In genomic region chr15:94844533-94845390, GRCh38 we compare ENCODE assay signal across 1 cellular context.
TF ChIP-seq lines count a peak whose summit lies in the region.

No MANE protein-coding gene starts in this region.

TF ChIP-seq in GM23338, 12 proteins besides CTCF, POLR2A, EP300 and RAD21 (continued from another document):
- TF ChIP-seq, protein P1, sequence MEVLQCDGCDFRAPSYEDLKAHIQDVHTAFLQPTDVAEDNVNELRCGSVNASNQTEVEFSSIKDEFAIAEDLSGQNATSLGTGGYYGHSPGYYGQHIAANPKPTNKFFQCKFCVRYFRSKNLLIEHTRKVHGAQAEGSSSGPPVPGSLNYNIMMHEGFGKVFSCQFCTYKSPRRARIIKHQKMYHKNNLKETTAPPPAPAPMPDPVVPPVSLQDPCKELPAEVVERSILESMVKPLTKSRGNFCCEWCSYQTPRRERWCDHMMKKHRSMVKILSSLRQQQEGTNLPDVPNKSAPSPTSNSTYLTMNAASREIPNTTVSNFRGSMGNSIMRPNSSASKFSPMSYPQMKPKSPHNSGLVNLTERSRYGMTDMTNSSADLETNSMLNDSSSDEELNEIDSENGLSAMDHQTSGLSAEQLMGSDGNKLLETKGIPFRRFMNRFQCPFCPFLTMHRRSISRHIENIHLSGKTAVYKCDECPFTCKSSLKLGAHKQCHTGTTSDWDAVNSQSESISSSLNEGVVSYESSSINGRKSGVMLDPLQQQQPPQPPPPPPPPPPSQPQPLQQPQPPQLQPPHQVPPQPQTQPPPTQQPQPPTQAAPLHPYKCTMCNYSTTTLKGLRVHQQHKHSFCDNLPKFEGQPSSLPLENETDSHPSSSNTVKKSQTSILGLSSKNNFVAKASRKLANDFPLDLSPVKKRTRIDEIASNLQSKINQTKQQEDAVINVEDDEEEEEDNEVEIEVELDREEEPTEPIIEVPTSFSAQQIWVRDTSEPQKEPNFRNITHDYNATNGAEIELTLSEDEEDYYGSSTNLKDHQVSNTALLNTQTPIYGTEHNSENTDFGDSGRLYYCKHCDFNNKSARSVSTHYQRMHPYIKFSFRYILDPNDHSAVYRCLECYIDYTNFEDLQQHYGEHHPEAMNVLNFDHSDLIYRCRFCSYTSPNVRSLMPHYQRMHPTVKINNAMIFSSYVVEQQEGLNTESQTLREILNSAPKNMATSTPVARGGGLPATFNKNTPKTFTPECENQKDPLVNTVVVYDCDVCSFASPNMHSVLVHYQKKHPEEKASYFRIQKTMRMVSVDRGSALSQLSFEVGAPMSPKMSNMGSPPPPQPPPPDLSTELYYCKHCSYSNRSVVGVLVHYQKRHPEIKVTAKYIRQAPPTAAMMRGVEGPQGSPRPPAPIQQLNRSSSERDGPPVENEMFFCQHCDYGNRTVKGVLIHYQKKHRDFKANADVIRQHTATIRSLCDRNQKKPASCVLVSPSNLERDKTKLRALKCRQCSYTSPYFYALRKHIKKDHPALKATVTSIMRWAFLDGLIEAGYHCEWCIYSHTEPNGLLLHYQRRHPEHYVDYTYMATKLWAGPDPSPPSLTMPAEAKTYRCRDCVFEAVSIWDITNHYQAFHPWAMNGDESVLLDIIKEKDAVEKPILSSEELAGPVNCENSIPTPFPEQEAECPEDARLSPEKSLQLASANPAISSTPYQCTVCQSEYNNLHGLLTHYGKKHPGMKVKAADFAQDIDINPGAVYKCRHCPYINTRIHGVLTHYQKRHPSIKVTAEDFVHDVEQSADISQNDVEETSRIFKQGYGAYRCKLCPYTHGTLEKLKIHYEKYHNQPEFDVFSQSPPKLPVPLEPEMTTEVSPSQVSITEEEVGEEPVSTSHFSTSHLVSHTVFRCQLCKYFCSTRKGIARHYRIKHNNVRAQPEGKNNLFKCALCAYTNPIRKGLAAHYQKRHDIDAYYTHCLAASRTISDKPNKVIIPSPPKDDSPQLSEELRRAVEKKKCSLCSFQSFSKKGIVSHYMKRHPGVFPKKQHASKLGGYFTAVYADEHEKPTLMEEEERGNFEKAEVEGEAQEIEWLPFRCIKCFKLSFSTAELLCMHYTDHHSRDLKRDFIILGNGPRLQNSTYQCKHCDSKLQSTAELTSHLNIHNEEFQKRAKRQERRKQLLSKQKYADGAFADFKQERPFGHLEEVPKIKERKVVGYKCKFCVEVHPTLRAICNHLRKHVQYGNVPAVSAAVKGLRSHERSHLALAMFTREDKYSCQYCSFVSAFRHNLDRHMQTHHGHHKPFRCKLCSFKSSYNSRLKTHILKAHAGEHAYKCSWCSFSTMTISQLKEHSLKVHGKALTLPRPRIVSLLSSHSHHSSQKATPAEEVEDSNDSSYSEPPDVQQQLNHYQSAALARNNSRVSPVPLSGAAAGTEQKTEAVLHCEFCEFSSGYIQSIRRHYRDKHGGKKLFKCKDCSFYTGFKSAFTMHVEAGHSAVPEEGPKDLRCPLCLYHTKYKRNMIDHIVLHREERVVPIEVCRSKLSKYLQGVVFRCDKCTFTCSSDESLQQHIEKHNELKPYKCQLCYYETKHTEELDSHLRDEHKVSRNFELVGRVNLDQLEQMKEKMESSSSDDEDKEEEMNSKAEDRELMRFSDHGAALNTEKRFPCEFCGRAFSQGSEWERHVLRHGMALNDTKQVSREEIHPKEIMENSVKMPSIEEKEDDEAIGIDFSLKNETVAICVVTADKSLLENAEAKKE (CRISPR knock-in tag; IDR thresholded peaks at IDR 0.05): no peak
TF ChIP-seq in GM23338: peak in this region for 0.
